In genomic region chr11:34344410-34345011, GRCh38 we compare ENCODE assay signal across 12 cellular contexts. TPM values are rescaled to one million over a fixed set of nuclear protein-coding genes. Genes with fewer than 3 reads are reported as not detected.
DNase-seq lines count a peak whose midpoint lies in the region; ATAC-seq, FAIRE-seq and TF ChIP-seq lines count a peak whose summit lies in the region.
"Had no signal": no experiment of that assay in that cellular context is flagged by ENCODE, and none has a peak within 500 bp of the region (broad histone marks: within the 10 kb centered on the region; RNA-seq: fewer than 3 reads in every experiment).

No MANE protein-coding gene starts in this region.

- no peak overlapping the region for H3K9ac ChIP-seq in kidney (ENCODE audit: low read length in 2 of 2)

- no peak for TF ChIP-seq CTCF in right atrium auricular region (IDR thresholded peaks at IDR 0.05)
- TF ChIP-seq CTCF in kidney (IDR thresholded peaks at IDR 0.05; ENCODE audit: borderline replicate concordance, extremely low read depth, insufficient read depth), result no peak

- intact Hi-C loops in Right ventricle myocardium superior (cut with DNase I), result no loop called here
- intact Hi-C loops in kidney (cut with DNase I), result no loop called here
- intact Hi-C loops in aorta (cut with DNase I), result loop anchor here (5.0 kb wide), 2 partner anchors 37 to 82 kb away; no protein-coding TSS in a partner anchor

- H3K4me1 ChIP-seq in right atrium auricular region, result peaks cover 0 to 68% of the 10 kb centered on the region in 2 donors
- peaks cover 41% of the 10 kb centered on the region for H3K4me1 ChIP-seq in SJCRH30
- peaks cover 18 to 36% of the 10 kb centered on the region in 2 donors for H3K4me1 ChIP-seq in kidney (ENCODE audit: control insufficient read depth in 1 of 2, insufficient read depth in 1 of 2, low read depth in 1 of 2, low read length in 2 of 2)
- peaks cover 12 to 18% of the 10 kb centered on the region in 2 donors for H3K4me1 ChIP-seq in aorta (ENCODE audit: control insufficient read depth in 1 of 2, insufficient read depth in 2 of 2, low read length in 2 of 2)

- WGBS in aorta, 2 donors, result 88% methylated on average over 8 of the region's 8 CpGs

- H3K36me3 ChIP-seq in right atrium auricular region (no peaks in the 10 kb centered on the region), SJCRH30 (no peaks in the 10 kb centered on the region), kidney (ENCODE audit: control insufficient read depth in 1 of 2, insufficient read depth in 2 of 2, low read length in 2 of 2) (no peaks in the 10 kb centered on the region), aorta (ENCODE audit: control insufficient read depth in 1 of 2, insufficient read depth in 2 of 2, low read length in 1 of 2) (no peaks in the 10 kb centered on the region)

- H3K9me3 ChIP-seq in right atrium auricular region (no peaks in the 10 kb centered on the region), SJCRH30 (replicated peaks) (no peaks in the 10 kb centered on the region), kidney (ENCODE audit: control insufficient read depth in 1 of 2, low read length in 2 of 2) (no peaks in the 10 kb centered on the region), aorta (ENCODE audit: control insufficient read depth, low read length) (no peaks in the 10 kb centered on the region)

- ATAC-seq in Right ventricle myocardium superior (ENCODE audit: poor library complexity) (no peak), aorta (ENCODE audit: low FRiP score) (no peak)

- H3K27me3 ChIP-seq in right atrium auricular region, result no peaks in the 10 kb centered on the region
- H3K27me3 ChIP-seq in SJCRH30, result no peaks in the 10 kb centered on the region
- H3K27me3 ChIP-seq in aorta (ENCODE audit: control insufficient read depth in 1 of 2, insufficient read depth in 2 of 2, low read length in 1 of 2), result no peaks in the 10 kb centered on the region

- peak overlapping the region; percentile 81 to 87 for H3K27ac ChIP-seq in right atrium auricular region
- H3K27ac ChIP-seq in SJCRH30, result peak overlapping the region; percentile 77; the same call in 1 of the 2 replicates
- H3K27ac ChIP-seq in kidney (ENCODE audit: low read depth in 2 of 2, low read length in 2 of 2), result peak overlapping the region; percentile 51 to 85
- H3K27ac ChIP-seq in aorta (ENCODE audit: low read depth in 1 of 2, low read length in 2 of 2), result peak overlapping the region; percentile 72 to 93

- no peak overlapping the region for H3K4me3 ChIP-seq in right atrium auricular region
- no peak overlapping the region for H3K4me3 ChIP-seq in SJCRH30
- no peak overlapping the region for H3K4me3 ChIP-seq in kidney (ENCODE audit: low read length in 2 of 2)
- no peak overlapping the region for H3K4me3 ChIP-seq in aorta (ENCODE audit: low read length in 2 of 2)

- no peak for FAIRE-seq in kidney (lab: Jason Lieb, UNC)

- DNase-seq in right atrium auricular region (ENCODE audit: low spot score) (no peak), Right ventricle myocardium superior (no peak), SJCRH30 (no peak), kidney (no peak), aorta (no peak), globus pallidus (ENCODE audit: low spot score) (no peak), T1000 (lab: John Stamatoyannopoulos, UW) (no peak), kidney tubule cell (ENCODE audit: low spot score) (no peak)
- DNase-seq: activated CD4-positive, alpha-beta memory T cell treated with anti-CD3 and anti-CD28 coated beads for 36 hours; Kasumi-1; NCI-H526; stimulated activated CD4-positive, alpha-beta T cell treated with anti-CD3 and anti-CD28 coated beads, Interleukin-12 subunit alpha, Interleukin-12 subunit beta, amount 100 ng/mL, for 4 hours had no signal

RNA-seq across cellular contexts. Expression of gene ABTB2, which starts 13.3 kb away (rescaled TPM):
- total RNA-seq in right atrium auricular region (10 to 100 TPM; 27.0 to 27.4 TPM), Right ventricle myocardium superior (15.9 TPM), kidney (22.1 TPM), aorta (10 to 100 TPM; 10.5 to 11.4 TPM)
- 0.83 and 1.1 TPM in 2 replicates for total RNA-seq in SJCRH30 (2014; rRNA removed; shearing (Covaris generic))
- polyA plus RNA-seq in kidney (ENCODE audit: insufficient read depth, low read depth, low replicate concordance) (7.6 TPM), aorta (1 to 10 TPM; 2.9 to 3.3 TPM)

Comparison
In these comparisons a context has a peak if more than half of its experiments do, and no peak if none do; other contexts are left out.
1. intact Hi-C loops: an anchor here in aorta (5.0 kb wide); none called in Right ventricle myocardium superior and kidney.